Comparison of ENCODE assay signal across 9 cellular contexts in genomic region chr12:57842342-57843294, GRCh38. TPM values are rescaled to one million over a fixed set of nuclear protein-coding genes. Genes with fewer than 3 reads are reported as not detected.
A peak's percentile ranks its signal among the peaks of the same experiment; 100 is the strongest.
DNase-seq lines count a peak whose midpoint lies in the region; ATAC-seq, FAIRE-seq and TF ChIP-seq lines count a peak whose summit lies in the region.
"Had no signal": no experiment of that assay in that cellular context is flagged by ENCODE, and none has a peak within 500 bp of the region (broad histone marks: within the 10 kb centered on the region; RNA-seq: fewer than 3 reads in every experiment).

No MANE protein-coding gene starts in this region.

- H3K27me3 ChIP-seq in CD4-positive, alpha-beta T cell (ENCODE audit: control insufficient read depth, insufficient read depth, low read length): no peaks in the 10 kb centered on the region
- no peaks in the 10 kb centered on the region for H3K27me3 ChIP-seq in neuronal stem cell (ENCODE audit: control insufficient read depth in 3 of 3, insufficient read depth in 3 of 3, low read depth in 1 of 3, low read length in 3 of 3)

- H3K4me3 Mint-ChIP-seq in CD4-positive, alpha-beta T cell: peak overlapping the region; percentile 87

- peak; percentile 51 for ATAC-seq in CD4-positive, alpha-beta T cell (ENCODE audit: poor library complexity)
- ATAC-seq in HG03280 (IDR thresholded peaks at IDR 0.05; ENCODE audit: unreplicated experiment) (no peak), GM21737 (IDR thresholded peaks at IDR 0.05; ENCODE audit: unreplicated experiment) (no peak)

- peak overlapping the region; percentile 97 for H3K4me3 ChIP-seq in coronary artery
- peak overlapping the region in 1 of 2 donors; percentile 30 for H3K4me3 ChIP-seq in neuronal stem cell (ENCODE audit: low read length in 2 of 2)

- H2BK5ac ChIP-seq in neuronal stem cell (ENCODE audit: low read length): no peak overlapping the region

- no peak overlapping the region for H2BK15ac ChIP-seq in neuronal stem cell (ENCODE audit: low read length)

- H3K27ac ChIP-seq in CD4-positive, alpha-beta T cell (ENCODE audit: low read depth, low read length): peak overlapping the region; percentile 91
- H3K27ac ChIP-seq in coronary artery (peak overlapping the region; percentile 100), neuronal stem cell (replicated peaks; ENCODE audit: low read length) (peak overlapping the region; percentile 41)

- H3K4ac ChIP-seq in neuronal stem cell (ENCODE audit: low read length): no peak overlapping the region

- H3K18ac ChIP-seq in neuronal stem cell (ENCODE audit: low read length): no peak overlapping the region

- no peak overlapping the region for H3K14ac ChIP-seq in neuronal stem cell (ENCODE audit: low read length)

- no peak overlapping the region for H3K9ac ChIP-seq in neuronal stem cell (ENCODE audit: low read depth, low read length, poor library complexity)

- peaks cover 4% of the 10 kb centered on the region for H3K79me1 ChIP-seq in neuronal stem cell (ENCODE audit: low read depth, low read length)

- H2AFZ ChIP-seq in neuronal stem cell (ENCODE audit: low read length): no peak overlapping the region

- H2BK120ac ChIP-seq in neuronal stem cell (ENCODE audit: low read depth, low read length): no peak overlapping the region

- no peak overlapping the region for H3K23ac ChIP-seq in neuronal stem cell (ENCODE audit: low read depth, low read length, poor library complexity)

- peaks cover 14% of the 10 kb centered on the region for H3K36me3 Mint-ChIP-seq in CD4-positive, alpha-beta T cell (ENCODE audit: low read depth)

- H3K4me1 Mint-ChIP-seq in CD4-positive, alpha-beta T cell (ENCODE audit: low read depth): peaks cover 75% of the 10 kb centered on the region

- H4K91ac ChIP-seq in neuronal stem cell (ENCODE audit: low read depth, low read length, poor library complexity): no peak overlapping the region

- no peaks in the 10 kb centered on the region for H3K27me3 Mint-ChIP-seq in CD4-positive, alpha-beta T cell

- no peak for TF ChIP-seq CTCF in CD4-positive, alpha-beta T cell (IDR thresholded peaks at IDR 0.05)
- TF ChIP-seq CTCF in coronary artery (IDR thresholded peaks at IDR 0.05) (no peak), GM13977 (IDR thresholded peaks at IDR 0.05; ENCODE audit: extremely low read depth, insufficient read depth, missing control alignments) (no peak), D721Med (IDR thresholded peaks at IDR 0.05; ENCODE audit: insufficient read depth, missing control alignments) (no peak)

- in situ Hi-C loops in GM13977 (cut with MboI; ENCODE audit: low pct_unique_long_range_greater_than_20kb, low sequenced_read_pairs, unreplicated experiment): no loop called here

- H3K9me3 Mint-ChIP-seq in CD4-positive, alpha-beta T cell: no peaks in the 10 kb centered on the region

- peaks cover 0 to 47% of the 10 kb centered on the region in 2 donors for H3K36me3 ChIP-seq in neuronal stem cell (replicated peaks in 1 of 2; ENCODE audit: control insufficient read depth in 2 of 2, insufficient read depth in 2 of 2, low read length in 2 of 2)

- CTCF ChIA-PET in CD4-positive, alpha-beta T cell (lab: Charles Lee): interaction anchor here (1.1 to 2.5 kb wide), 5 partner anchors 9 to 62 kb away, joined by 4 to 8 read pairs (median 4); no protein-coding TSS in a partner anchor

- H2AK5ac ChIP-seq in neuronal stem cell (ENCODE audit: low read depth, low read length): no peak overlapping the region

- H3K27ac Mint-ChIP-seq in CD4-positive, alpha-beta T cell: peak overlapping the region; percentile 92

- H4K8ac ChIP-seq in neuronal stem cell (ENCODE audit: low read depth, low read length): no peak overlapping the region

- intact Hi-C loops in CD4-positive, alpha-beta T cell (cut with DNase I, micrococcal nuclease): loop anchor here in 1 of 2 experiments (5.0 kb wide), 1 partner anchor 70 kb away; the partner anchor contains the start of genes EEF1AKMT3 and METTL1

- FAIRE-seq in D721Med (lab: Jason Lieb, UNC): no peak
- FAIRE-seq: colon had no signal

- POLR2A ChIA-PET in CD4-positive, alpha-beta T cell (lab: Charles Lee): interaction anchor here (0.8 to 7.4 kb wide), 8 partner anchors 8 to 57 kb away, joined by 3 to 124 read pairs (median 6); partner anchors contain the start of gene AVIL

- peak overlapping the region; percentile 48 for H3K4me2 ChIP-seq in neuronal stem cell (ENCODE audit: insufficient read depth, low read length, poor library complexity, severe bottlenecking)

- H3K4me1 ChIP-seq in neuronal stem cell (ENCODE audit: control insufficient read depth in 2 of 2, insufficient read depth in 1 of 2, low read depth in 1 of 2, low read length in 2 of 2): peaks cover 30 to 55% of the 10 kb centered on the region in 2 donors

- H2BK12ac ChIP-seq in neuronal stem cell (ENCODE audit: low read length): no peak overlapping the region

- WGBS in neuronal stem cell (ENCODE audit: extremely low coverage in 2 of 2, insufficient read length in 2 of 2, insufficient replicate concordance in 1 of 2), 2 donors: no CpG with 5 or more reads among the region's 14 CpGs

- no peaks in the 10 kb centered on the region for H3K9me3 ChIP-seq in CD4-positive, alpha-beta T cell (ENCODE audit: control insufficient read depth, low read length)
- H3K9me3 ChIP-seq in neuronal stem cell (replicated peaks in 1 of 2; ENCODE audit: control insufficient read depth in 2 of 2, insufficient read depth in 1 of 2, low read depth in 1 of 2, low read length in 2 of 2): no peaks in the 10 kb centered on the region

- DNase-seq in CD4-positive, alpha-beta T cell: peak in 4 of 10 experiments; percentile 27 to 48 (median 32)
- DNase-seq in NCI-H69 (lab: John Stamatoyannopoulos, UW): peak; percentile 23
- DNase-seq in coronary artery (ENCODE audit: low spot score): no peak
- DNase-seq in neuronal stem cell (ENCODE audit: low spot score): no peak
- DNase-seq in GM13977 (ENCODE audit: low spot score): no peak
- no peak for DNase-seq in D721Med (ENCODE audit: insufficient read length, low spot score)

RNA-seq across cellular contexts. Expression of gene CTDSP2, which starts 3.9 kb away (rescaled TPM):
- 10 to 100 TPM; 86.2 to 86.4 TPM for total RNA-seq in CD4-positive, alpha-beta T cell
- polyA plus RNA-seq in neuronal stem cell (2013, experiment 1 of 2): 72.5 TPM
- 71.9 TPM for polyA plus RNA-seq in neuronal stem cell (2013, experiment 2 of 2)

RNA-seq across cellular contexts. Expression of gene AVIL, which starts 24.1 kb away (rescaled TPM):
- total RNA-seq in CD4-positive, alpha-beta T cell: 1 to 10 TPM in 1 of 2 experiments, under 1 TPM in 1; 0.60 to 1.2 TPM
- polyA plus RNA-seq in neuronal stem cell (2013, experiment 1 of 2): 0.15 TPM
- 0.17 TPM for polyA plus RNA-seq in neuronal stem cell (2013, experiment 2 of 2)

Comparison
In these comparisons a context has a peak if more than half of its experiments do, and no peak if none do; other contexts are left out.
1. H3K27ac ChIP-seq: peak in every context shown above with its lines; median percentile 100 in coronary artery; 91 in CD4-positive, alpha-beta T cell; 41 in neuronal stem cell.